27 cellular contexts compared by ENCODE assay signal in the genomic region with DNA sequence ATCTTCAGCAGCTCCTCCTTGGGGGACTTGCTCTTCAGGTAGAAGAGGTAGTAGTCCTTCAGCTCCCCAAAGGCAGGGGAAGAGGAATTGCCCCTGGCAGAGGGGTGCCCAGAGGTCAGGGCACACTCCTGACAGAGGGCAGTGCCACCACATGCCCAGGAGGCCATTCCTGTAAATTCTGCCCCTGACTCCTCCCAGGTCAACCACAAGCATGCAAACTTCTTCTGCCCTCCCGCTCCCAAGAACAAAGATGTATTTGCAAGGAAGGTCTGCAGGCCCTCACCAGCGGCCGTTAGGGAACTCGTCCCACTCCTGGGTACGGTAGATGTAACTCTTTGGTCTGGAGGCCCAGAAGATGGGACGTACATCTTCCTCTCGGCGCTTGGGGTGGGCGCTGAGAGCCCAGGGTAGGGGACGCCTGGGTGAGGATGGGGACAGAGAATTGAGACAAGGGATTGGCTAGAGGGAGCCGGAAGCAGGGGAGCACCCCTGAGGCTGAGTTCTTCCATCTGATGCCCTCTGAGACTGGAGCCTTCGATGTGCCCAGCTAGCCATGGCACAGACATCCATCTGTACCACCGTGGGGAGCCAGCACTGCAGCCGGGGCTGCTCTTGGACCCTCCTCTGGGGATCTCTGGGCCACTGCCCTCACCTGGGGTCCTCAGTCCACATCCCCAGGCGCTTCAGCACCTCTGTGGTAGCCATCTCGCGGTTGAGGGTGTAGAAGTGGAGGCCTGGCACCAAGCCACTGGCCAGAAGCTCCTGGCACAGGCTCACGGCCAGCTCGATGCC. TPM values are rescaled to one million over a fixed set of nuclear protein-coding genes. Genes with fewer than 3 reads are reported as not detected.
A peak's percentile ranks its signal among the peaks of the same experiment; 100 is the strongest.
DNase-seq lines count a peak whose midpoint lies in the region; ATAC-seq and TF ChIP-seq lines count a peak whose summit lies in the region.
"Had no signal": no experiment of that assay in that cellular context is flagged by ENCODE, and none has a peak within 500 bp of the region (broad histone marks: within the 10 kb centered on the region; RNA-seq: fewer than 3 reads in every experiment).

No MANE protein-coding gene starts in this region.

- ATAC-seq in GM18858 (IDR thresholded peaks at IDR 0.05; ENCODE audit: unreplicated experiment) = no peak
- no peak for ATAC-seq in HG03520 (IDR thresholded peaks at IDR 0.05; ENCODE audit: unreplicated experiment)
- ATAC-seq: GM23338; stimulated activated effector memory CD8-positive, alpha-beta T cell treated with anti-CD3 and anti-CD28 coated beads, Interleukin-12 subunit alpha, Interleukin-12 subunit beta, amount 100 ng/mL, for 72 hours had no signal

- TF ChIP-seq EP300 in sigmoid colon (IDR thresholded peaks at IDR 0.05) = no peak

- H3K4me3 ChIP-seq in left ventricle myocardium inferior (peak overlapping the region; percentile 58), sigmoid colon (no peak overlapping the region), vagina (no peak overlapping the region)
- H3K4me3 ChIP-seq: GM23338, smooth muscle cell had no signal

- H3K4me1 ChIP-seq in left ventricle myocardium inferior = peaks cover 98% of the 10 kb centered on the region
- peaks cover 0 to 25% (median 23%) of the 10 kb centered on the region in 4 donors for H3K4me1 ChIP-seq in sigmoid colon
- H3K4me1 ChIP-seq in vagina = peaks cover 33% of the 10 kb centered on the region

- intact Hi-C loops in left ventricle myocardium inferior (cut with micrococcal nuclease) (no loop called here), sigmoid colon (cut with DNase I) (no loop called here), vagina (cut with DNase I) (no loop called here)

- no peaks in the 10 kb centered on the region for H3K27me3 ChIP-seq in left ventricle myocardium inferior (ENCODE audit: low read depth)
- H3K27me3 ChIP-seq in sigmoid colon = no peaks in the 10 kb centered on the region
- no peaks in the 10 kb centered on the region for H3K27me3 ChIP-seq in vagina

- peak; percentile 54 for DNase-seq in activated effector memory CD4-positive, alpha-beta T cell treated with anti-CD3 and anti-CD28 coated beads, Interleukin-2, amount 50 U/mL, for 16 hours
- no peak for DNase-seq in activated effector memory CD4-positive, alpha-beta T cell treated with Interleukin-2 at 50 U/mL for 16 hours
- no peak for DNase-seq in left ventricle myocardium inferior
- peak; percentile 57 for DNase-seq in sigmoid colon
- DNase-seq in vagina (ENCODE audit: extremely low spot score in 2 of 2) = no peak
- no peak for DNase-seq in NCI-H1092 treated with DMSO at 0.1 percent for 48 hours (lab: John Stamatoyannopoulos, UW)
- DNase-seq: 8988T; activated B cell treated with CpG ODN at 0.5 μM for 24 hours; activated naive CD8-positive, alpha-beta T cell treated with anti-CD3 and anti-CD28 coated beads, Interleukin-2, amount 10 ng/mL, durations not matched to agents 7 days and 5 days; effector CD8-positive, alpha-beta T cell; GF-D8; midbrain; NCI-H2029 treated with DMSO at 0.1 percent for 48 hours; NCI-H226; OCI-M1; SHP77 treated with DMSO at 0.1 percent for 48 hours had no signal

- no peak for TF ChIP-seq CTCF in left ventricle myocardium inferior (IDR thresholded peaks at IDR 0.05; ENCODE audit: borderline replicate concordance)
- TF ChIP-seq CTCF in sigmoid colon (IDR thresholded peaks at IDR 0.05) = no peak
- no peak for TF ChIP-seq CTCF in vagina (IDR thresholded peaks at IDR 0.05)

- H3K27ac ChIP-seq in left ventricle myocardium inferior (replicated peaks) (peak overlapping the region; percentile 98), sigmoid colon (no peak overlapping the region), vagina (peak overlapping the region; percentile 23)

- peaks cover 60% of the 10 kb centered on the region for H3K36me3 ChIP-seq in left ventricle myocardium inferior
- H3K36me3 ChIP-seq in sigmoid colon = peaks cover 25 to 84% (median 35%) of the 10 kb centered on the region in 4 donors
- H3K36me3 ChIP-seq in vagina = peaks cover 0 to 55% of the 10 kb centered on the region in 2 donors

- TF ChIP-seq POLR2A in sigmoid colon (IDR thresholded peaks at IDR 0.05) (no peak), vagina (IDR thresholded peaks at IDR 0.05) (no peak)

- WGBS in sigmoid colon, 2 donors = 93 to 96% methylated on average over 19 of the region's 19 CpGs

- H3K9me3 ChIP-seq in left ventricle myocardium inferior (replicated peaks) (no peaks in the 10 kb centered on the region), sigmoid colon (no peaks in the 10 kb centered on the region), vagina (no peaks in the 10 kb centered on the region)

RNA-seq across cellular contexts. Expression of a gene that starts 11.1 kb away (rescaled TPM):
- 40.1 TPM for total RNA-seq in left ventricle myocardium inferior
- total RNA-seq in sigmoid colon = 10 to 100 TPM; 16.8 to 38.3 (median 27.9) TPM
- polyA plus RNA-seq in sigmoid colon = 10 to 100 TPM in 2 of 3 donors, 1 to 10 TPM in 1; 6.6 to 34.6 (median 13.6) TPM
- 47.9 TPM for total RNA-seq in vagina

RNA-seq across cellular contexts. Expression of a gene that starts 11.3 kb away (rescaled TPM):
- total RNA-seq in left ventricle myocardium inferior (16.1 TPM), sigmoid colon (10 to 100 TPM; 12.1 to 19.7 (median 16.1) TPM), vagina (19.2 TPM)
- polyA plus RNA-seq in sigmoid colon = 10 to 100 TPM in 1 of 3 donors, 1 to 10 TPM in 2; 3.0 to 17.6 (median 3.7) TPM

RNA-seq across cellular contexts. Expression of a gene that starts 32.6 kb away (rescaled TPM):
- total RNA-seq in left ventricle myocardium inferior = 2.5 TPM
- 1 to 10 TPM in 2 of 4 donors, under 1 TPM in 1, not detected in 1; 0.66 to 1.8 (median 1.1) TPM for total RNA-seq in sigmoid colon
- polyA plus RNA-seq in sigmoid colon = 1 to 10 TPM; 1.6 to 2.4 (median 2.2) TPM
- total RNA-seq in vagina = not detected
- total RNA-seq: activated B cell treated with CpG ODN at 0.5 μM for 24 hours; activated naive CD8-positive, alpha-beta T cell treated with anti-CD3 and anti-CD28 coated beads, Interleukin-2, amount 10 ng/mL, durations not matched to agents 7 days and 5 days; cerebellum; epithelial cell of proximal tubule; MCF 10A; progenitor cell of endocrine pancreas; smooth muscle cell; temporal lobe had no signal
- polyA plus RNA-seq: neural cell had no signal

RNA-seq across cellular contexts. Expression of a gene that starts 52.9 kb away (rescaled TPM):
- total RNA-seq in left ventricle myocardium inferior = 1,100 TPM
- not detected for total RNA-seq in sigmoid colon
- 1 to 10 TPM in 1 of 3 donors, under 1 TPM in 1, not detected in 1; 0.92 to 8.6 TPM for polyA plus RNA-seq in sigmoid colon
- total RNA-seq in vagina = not detected
- total RNA-seq: activated B cell treated with CpG ODN at 0.5 μM for 24 hours; activated naive CD8-positive, alpha-beta T cell treated with anti-CD3 and anti-CD28 coated beads, Interleukin-2, amount 10 ng/mL, durations not matched to agents 7 days and 5 days; epithelial cell of proximal tubule; GM23338; MCF 10A; progenitor cell of endocrine pancreas; smooth muscle cell had no signal
- polyA plus RNA-seq: neural cell had no signal

RNA-seq across cellular contexts. Expression of a gene that starts 58.7 kb away (rescaled TPM):
- 16.6 TPM for total RNA-seq in left ventricle myocardium inferior
- 10 to 100 TPM; 22.8 to 58.3 (median 33.6) TPM for total RNA-seq in sigmoid colon
- 10 to 100 TPM in 2 of 3 donors, 1 to 10 TPM in 1; 6.7 to 57.3 (median 12.0) TPM for polyA plus RNA-seq in sigmoid colon
- 49.4 TPM for total RNA-seq in vagina

Comparison
In these comparisons a context has a peak if more than half of its experiments do, and no peak if none do; other contexts are left out.
1. DNase-seq: peak in activated effector memory CD4-positive, alpha-beta T cell treated with anti-CD3 and anti-CD28 coated beads, Interleukin-2, amount 50 U/mL, for 16 hours (single experiment) and sigmoid colon (single experiment); none in activated effector memory CD4-positive, alpha-beta T cell treated with Interleukin-2 at 50 U/mL for 16 hours (single experiment), left ventricle myocardium inferior (single experiment), vagina (0 of 2) and NCI-H1092 treated with DMSO at 0.1 percent for 48 hours (single experiment).
2. H3K27ac ChIP-seq: peak in left ventricle myocardium inferior (single experiment) and vagina (single experiment); none in sigmoid colon (0 of 4).